ENCODE assay signal across 1 cellular context in genomic region chr2:216768908-216769401, GRCh38.
TF ChIP-seq lines count a peak whose summit lies in the region.

No MANE protein-coding gene starts in this region.

TF ChIP-seq in K562, 482 proteins besides CTCF, POLR2A, EP300 and RAD21 (continued from another document and continues in another):
- TF ChIP-seq FOXA3 (CRISPR knock-in tag; conservative IDR thresholded peaks at IDR 0.05 in 1 of 2, IDR thresholded peaks at IDR 0.05 in 1 of 2) (no peak), SMARCA4 (IDR thresholded peaks at IDR 0.05) (peak; percentile 65; the same call in 1 of the 2 replicates), ZNF23 (CRISPR knock-in tag; IDR thresholded peaks at IDR 0.05) (no peak), ZBTB40 (IDR thresholded peaks at IDR 0.05) (peak; percentile 86), ZBTB40 (CRISPR knock-in tag; IDR thresholded peaks at IDR 0.05) (peak; percentile 23; the same call in 1 of the 2 replicates), PPARD (CRISPR knock-in tag; IDR thresholded peaks at IDR 0.05) (no peak), POLR2H (tag; IDR thresholded peaks at IDR 0.05; ENCODE audit: low read depth) (no peak), MAX (CRISPR knock-in tag; IDR thresholded peaks at IDR 0.05) (no peak), ZNF408 (CRISPR knock-in tag; IDR thresholded peaks at IDR 0.05; ENCODE audit: low read depth) (no peak), ATF3 (IDR thresholded peaks at IDR 0.05) (no peak), ATF3 (CRISPR knock-in tag; conservative IDR thresholded peaks at IDR 0.05) (no peak), RCOR1 (IDR thresholded peaks at IDR 0.05; ENCODE audit: borderline replicate concordance in 1 of 2, low read depth in 2 of 2, low read length in 2 of 2) (0 out of 4 replicates have a peak, but pooled peaks of 1 of the 2 experiments have one; percentile 14), KLF6 (CRISPR knock-in tag; IDR thresholded peaks at IDR 0.05; ENCODE audit: borderline replicate concordance) (no peak), ZNF384 (IDR thresholded peaks at IDR 0.05; ENCODE audit: low read depth, low read length) (no peak), CBFB (CRISPR knock-in tag; IDR thresholded peaks at IDR 0.05) (no peak), ZC3H4 (CRISPR knock-in tag; IDR thresholded peaks at IDR 0.05; ENCODE audit: borderline replicate concordance) (no peak), AFF1 (IDR thresholded peaks at IDR 0.05; ENCODE audit: low read depth in 1 of 2, partially characterized antibody in 2 of 2) (peak in 1 of 2 experiments; percentile 89), ZBTB11 (CRISPR knock-in tag; IDR thresholded peaks at IDR 0.05) (no peak), TFAM (CRISPR knock-in tag; conservative IDR thresholded peaks at IDR 0.05) (no peak), ATF1 (CRISPR knock-in tag; IDR thresholded peaks at IDR 0.05) (no peak), ATF1 (tag; IDR thresholded peaks at IDR 0.05) (no peak), ZFX (CRISPR knock-in tag; IDR thresholded peaks at IDR 0.05) (no peak), ZKSCAN8 (CRISPR knock-in tag; IDR thresholded peaks at IDR 0.05) (no peak), UBTF (IDR thresholded peaks at IDR 0.05; ENCODE audit: borderline replicate concordance in 1 of 2, low read depth in 2 of 2, low read length in 2 of 2) (no peak), PHF21A (IDR thresholded peaks at IDR 0.05; ENCODE audit: borderline replicate concordance, low read depth) (no peak), DLX4 (CRISPR knock-in tag; IDR thresholded peaks at IDR 0.05) (no peak), ZNF274 (IDR thresholded peaks at IDR 0.05; ENCODE audit: borderline replicate concordance, low read depth, low read length) (no peak), SREBF1 (IDR thresholded peaks at IDR 0.05; ENCODE audit: borderline replicate concordance, low read depth, low read length) (no peak), SNAPC5 (CRISPR knock-in tag; IDR thresholded peaks at IDR 0.05) (no peak), ZBTB43 (CRISPR knock-in tag; IDR thresholded peaks at IDR 0.05) (no peak), DMBX1 (CRISPR knock-in tag; IDR thresholded peaks at IDR 0.05; ENCODE audit: borderline replicate concordance) (no peak), COPS2 (conservative IDR thresholded peaks at IDR 0.05) (no peak), ETV5 (CRISPR knock-in tag; IDR thresholded peaks at IDR 0.05; ENCODE audit: low read depth) (no peak), PKNOX1 (IDR thresholded peaks at IDR 0.05) (peak; percentile 10; the same call in 1 of the 2 replicates)
